Comparison of ENCODE assay signal across 25 cellular contexts in the genomic region with DNA sequence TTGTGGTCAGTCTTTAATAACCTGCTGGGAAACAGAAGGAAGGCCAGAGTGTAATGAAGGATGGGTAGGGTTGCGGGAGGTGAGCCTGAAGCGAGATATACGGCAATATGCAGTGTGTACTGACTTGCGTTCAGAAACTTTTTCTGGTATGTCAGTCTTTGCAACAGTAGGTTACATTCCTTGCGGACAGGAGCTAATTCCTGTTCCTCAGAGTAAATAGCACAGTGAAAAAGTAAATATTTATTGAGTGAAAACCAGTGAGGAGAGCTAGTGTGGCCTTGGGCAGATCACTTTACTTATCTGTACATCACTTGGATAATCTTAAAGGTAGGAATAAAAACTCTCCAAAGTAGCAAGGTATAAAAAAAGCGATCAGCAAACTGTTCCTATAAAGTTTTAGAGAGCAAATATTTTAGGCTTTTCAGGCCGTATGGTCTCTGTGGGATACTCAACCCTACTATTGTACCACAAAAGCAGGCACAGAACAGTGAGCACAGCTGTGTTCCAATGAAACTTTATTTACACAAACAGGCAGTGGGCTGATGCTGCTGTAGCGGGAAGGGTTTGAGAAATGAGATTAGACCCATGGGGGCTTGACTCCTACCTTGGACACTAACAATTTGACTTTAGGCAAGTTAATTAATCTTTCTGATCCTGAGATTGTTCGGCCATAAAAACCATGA.
"Had no signal": no experiment of that assay in that cellular context is flagged by ENCODE, and none has a peak within 500 bp of the region (broad histone marks: within the 10 kb centered on the region; RNA-seq: fewer than 3 reads in every experiment).

No MANE protein-coding gene starts in this region.

- ATAC-seq: gastroesophageal sphincter, left cardiac atrium, lower lobe of right lung, psoas muscle, sciatic nerve had no signal

- H3K79me2 ChIP-seq: hepatocyte had no signal

- H3K27ac Mint-ChIP-seq: memory B cell, naive B cell had no signal

- H3K4me3 ChIP-seq: dorsolateral prefrontal cortex, esophagus squamous epithelium, gastroesophageal sphincter, hepatocyte, left ventricle myocardium inferior, lower lobe of right lung, psoas muscle, stomach, thoracic aorta, transverse colon had no signal

- H3K4me3 Mint-ChIP-seq: memory B cell, naive B cell, nephron progenitor cell had no signal

- FAIRE-seq: kidney had no signal

- H3K4me1 Mint-ChIP-seq: memory B cell, naive B cell had no signal

- H3K4me1 ChIP-seq: esophagus squamous epithelium, gastroesophageal sphincter, lower lobe of right lung, psoas muscle, stomach, transverse colon had no signal

- H3K36me3 Mint-ChIP-seq: memory B cell, naive B cell had no signal

- H3K9me3 ChIP-seq: esophagus squamous epithelium, gastroesophageal sphincter, left ventricle myocardium inferior, lower lobe of right lung, neutrophil, psoas muscle, stomach, thoracic aorta, transverse colon had no signal

- H2AFZ ChIP-seq: hepatocyte had no signal

- H3K9me3 Mint-ChIP-seq: nephron progenitor cell had no signal

- H3K36me3 ChIP-seq: esophagus squamous epithelium, gastroesophageal sphincter, left ventricle myocardium inferior, lower lobe of right lung, neutrophil, stomach, thoracic aorta, transverse colon had no signal

- H3K4me2 ChIP-seq: hepatocyte had no signal

- H3K27ac ChIP-seq: dorsolateral prefrontal cortex, epithelial cell of prostate, esophagus squamous epithelium, gastroesophageal sphincter, hepatocyte, left ventricle myocardium inferior, lower lobe of right lung, neutrophil, psoas muscle, stomach, thoracic aorta, transverse colon had no signal

- DNase-seq: cortex of kidney; dorsolateral prefrontal cortex; effector memory CD4-positive, alpha-beta T cell; esophagus squamous epithelium; foreskin fibroblast; kidney; left cardiac atrium; left ventricle myocardium inferior; lower lobe of right lung; midbrain; naive B cell; nephron progenitor cell; psoas muscle; retina; stimulated activated naive CD4-positive, alpha-beta T cell; stomach; substantia nigra; transverse colon had no signal

- H3K27me3 ChIP-seq: dorsolateral prefrontal cortex, esophagus squamous epithelium, gastroesophageal sphincter, hepatocyte, neutrophil, stomach, transverse colon had no signal
